Comparison of ENCODE assay signal across 22 cellular contexts in genomic region chr10:110218627-110219026, GRCh38. TPM values are rescaled to one million over a fixed set of nuclear protein-coding genes. Genes with fewer than 3 reads are reported as not detected.
A peak's percentile ranks its signal among the peaks of the same experiment; 100 is the strongest.
DNase-seq lines count a peak whose midpoint lies in the region; ATAC-seq and TF ChIP-seq lines count a peak whose summit lies in the region.
"Had no signal": no experiment of that assay in that cellular context is flagged by ENCODE, and none has a peak within 500 bp of the region (broad histone marks: within the 10 kb centered on the region; RNA-seq: fewer than 3 reads in every experiment).

No MANE protein-coding gene starts in this region.

- no peak for TF ChIP-seq POLR2A in suprapubic skin (IDR thresholded peaks at IDR 0.05)

- H3K27ac ChIP-seq in esophagus (ENCODE audit: low read depth in 2 of 2, low read length in 1 of 2) (peak overlapping the region; percentile 71 to 89), suprapubic skin (peak overlapping the region; percentile 8)
- H3K27ac ChIP-seq: prostate gland, SJSA1, testis had no signal

- no peaks in the 10 kb centered on the region for H3K36me3 Mint-ChIP-seq in activated naive CD4-positive, alpha-beta T cell treated with anti-CD3 and anti-CD28 coated beads for 36 hours (ENCODE audit: low read depth)

- H3K4me3 ChIP-seq in esophagus (ENCODE audit: low read depth in 1 of 2, low read length in 2 of 2) (no peak overlapping the region), suprapubic skin (no peak overlapping the region)
- H3K4me3 ChIP-seq: GM23338, hepatocyte, prostate gland, SJSA1, testis had no signal

- TF ChIP-seq EP300 in suprapubic skin (IDR thresholded peaks at IDR 0.05), result no peak

- H3K27me3 ChIP-seq in esophagus (ENCODE audit: control insufficient read depth in 1 of 2, insufficient read depth in 2 of 2, low read length in 2 of 2), result no peaks in the 10 kb centered on the region
- no peaks in the 10 kb centered on the region for H3K27me3 ChIP-seq in suprapubic skin
- H3K27me3 ChIP-seq: hepatocyte, SJSA1, testis had no signal

- no peak overlapping the region for H3K4me3 Mint-ChIP-seq in activated naive CD4-positive, alpha-beta T cell treated with anti-CD3 and anti-CD28 coated beads for 36 hours
- H3K4me3 Mint-ChIP-seq: CD4-positive, alpha-beta T cell; GM23338; nephron progenitor cell; T-helper 2 cell treated with Interferon-gamma antibody and Interleukin-4, amounts not matched to agents 5 μg/mL and 100 μg/mL, for 36 hours had no signal

- WGBS in esophagus, 2 donors, result 47 to 49% methylated on average over 7 of the region's 7 CpGs
- WGBS in suprapubic skin, result 52% methylated on average over 3 of the region's 7 CpGs

- no peaks in the 10 kb centered on the region for H3K27me3 Mint-ChIP-seq in activated naive CD4-positive, alpha-beta T cell treated with anti-CD3 and anti-CD28 coated beads for 36 hours (ENCODE audit: low read depth)
- H3K27me3 Mint-ChIP-seq: CD4-positive, alpha-beta T cell had no signal

- H3K9me3 ChIP-seq in esophagus (ENCODE audit: control insufficient read depth in 2 of 2, insufficient read depth in 1 of 2, low read depth in 1 of 2, low read length in 1 of 2) (no peaks in the 10 kb centered on the region), suprapubic skin (no peaks in the 10 kb centered on the region)
- H3K9me3 ChIP-seq: prostate gland, SJSA1, testis had no signal

- no peak for TF ChIP-seq CTCF in suprapubic skin (IDR thresholded peaks at IDR 0.05)

- intact Hi-C loops in activated naive CD4-positive, alpha-beta T cell treated with anti-CD3 and anti-CD28 coated beads for 36 hours (cut with micrococcal nuclease), result no loop called here

- no peaks in the 10 kb centered on the region for H3K9me3 Mint-ChIP-seq in activated naive CD4-positive, alpha-beta T cell treated with anti-CD3 and anti-CD28 coated beads for 36 hours
- H3K9me3 Mint-ChIP-seq: CD4-positive, alpha-beta T cell; GM23338; nephron progenitor cell; T-helper 2 cell treated with Interferon-gamma antibody and Interleukin-4, amounts not matched to agents 5 μg/mL and 100 μg/mL, for 36 hours had no signal

- H3K36me3 ChIP-seq in esophagus (ENCODE audit: control insufficient read depth in 2 of 2, insufficient read depth in 2 of 2, low read length in 1 of 2), result no peaks in the 10 kb centered on the region
- no peaks in the 10 kb centered on the region for H3K36me3 ChIP-seq in suprapubic skin
- H3K36me3 ChIP-seq: prostate gland, SJSA1 had no signal

- DNase-seq in activated naive CD4-positive, alpha-beta T cell treated with anti-CD3 and anti-CD28 coated beads for 36 hours, result peak; percentile 38
- DNase-seq in activated naive CD4-positive, alpha-beta T cell (lab: John Stamatoyannopoulos, UW), result no peak
- DNase-seq in MV-4-11 (lab: John Stamatoyannopoulos, UW) (peak; percentile 86), suprapubic skin (ENCODE audit: low spot score in 2 of 2) (no peak), germinal center (ENCODE audit: low spot score) (no peak), NK-92 (lab: John Stamatoyannopoulos, UW; ENCODE audit: unreplicated experiment) (no peak)
- DNase-seq: activated effector memory CD4-positive, alpha-beta T cell treated with anti-CD3 and anti-CD28 coated beads, Interleukin-2, amount 50 U/mL, for 16 hours; anterior cingulate cortex; CD4-positive, alpha-beta T cell; NCI-H1105; NCI-H2107; NCI-H526; nephron progenitor cell; stimulated activated CD8-positive, alpha-beta memory T cell treated with anti-CD3 and anti-CD28 coated beads, Interleukin-4, amount 100 ng/mL, for 48 hours; testis had no signal

- no peak for ATAC-seq in HG02623 (IDR thresholded peaks at IDR 0.05; ENCODE audit: unreplicated experiment)
- ATAC-seq: GM23338 had no signal

- H3K4me1 ChIP-seq in esophagus (ENCODE audit: control insufficient read depth in 2 of 2, insufficient read depth in 2 of 2, low read length in 1 of 2) (peaks cover 3 to 9% of the 10 kb centered on the region in 2 donors), suprapubic skin (peaks cover 53% of the 10 kb centered on the region)
- H3K4me1 ChIP-seq: prostate gland had no signal

- CTCF ChIA-PET in activated naive CD4-positive, alpha-beta T cell treated with anti-CD3 and anti-CD28 coated beads for 36 hours (lab: Charles Lee), result interaction anchor here (9.9 kb wide), 1 partner anchor 10 kb away, joined by 181 read pairs; the partner anchor contains the start of gene MXI1

- H3K4me1 Mint-ChIP-seq in activated naive CD4-positive, alpha-beta T cell treated with anti-CD3 and anti-CD28 coated beads for 36 hours (ENCODE audit: low read depth), result peaks cover 51% of the 10 kb centered on the region

- H3K27ac Mint-ChIP-seq in activated naive CD4-positive, alpha-beta T cell treated with anti-CD3 and anti-CD28 coated beads for 36 hours, result no peak overlapping the region
- H3K27ac Mint-ChIP-seq: CD4-positive, alpha-beta T cell; GM23338; nephron progenitor cell; T-helper 2 cell treated with Interferon-gamma antibody and Interleukin-4, amounts not matched to agents 5 μg/mL and 100 μg/mL, for 36 hours had no signal

RNA-seq across cellular contexts. Expression of gene MXI1, which starts 11.2 kb away (rescaled TPM):
- 10 to 100 TPM; 24.4 to 27.5 TPM for total RNA-seq in activated naive CD4-positive, alpha-beta T cell treated with anti-CD3 and anti-CD28 coated beads for 36 hours
- 10 to 100 TPM; 18.4 to 25.9 TPM for polyA plus RNA-seq in esophagus
- 10 to 100 TPM; 64.3 to 77.9 (median 70.9) TPM for total RNA-seq in suprapubic skin

Comparison
In these comparisons a context has a peak if more than half of its experiments do, and no peak if none do; other contexts are left out.
1. DNase-seq: peak in activated naive CD4-positive, alpha-beta T cell treated with anti-CD3 and anti-CD28 coated beads for 36 hours (single experiment) and MV-4-11 (single experiment); none in activated naive CD4-positive, alpha-beta T cell (0 of 4), suprapubic skin (0 of 2), germinal center (single experiment) and NK-92 (single experiment).